Comparison of ENCODE assay signal across 8 cellular contexts in genomic region chr17:28057731-28058246, GRCh38. TPM values are rescaled to one million over a fixed set of nuclear protein-coding genes. Genes with fewer than 3 reads are reported as not detected.
DNase-seq lines count a peak whose midpoint lies in the region; ATAC-seq and TF ChIP-seq lines count a peak whose summit lies in the region.

No MANE protein-coding gene starts in this region.

- POLR2A ChIA-PET in CD8-positive, alpha-beta T cell (lab: Charles Lee) = no interaction called here

- no peak overlapping the region for H3K27ac Mint-ChIP-seq in CD8-positive, alpha-beta T cell

- H3K4me3 Mint-ChIP-seq in CD8-positive, alpha-beta T cell = no peak overlapping the region

- H3K79me2 ChIP-seq in mammary epithelial cell (ENCODE audit: insufficient read depth, low read length) = peaks cover 81% of the 10 kb centered on the region

- H2AFZ ChIP-seq in mammary epithelial cell (ENCODE audit: low read depth, low read length) = no peak overlapping the region

- H3K36me3 ChIP-seq in CD8-positive, alpha-beta T cell (ENCODE audit: insufficient read depth, low read length) = no peaks in the 10 kb centered on the region
- no peaks in the 10 kb centered on the region for H3K36me3 ChIP-seq in mammary epithelial cell (ENCODE audit: insufficient read depth, low read length)

- no peaks in the 10 kb centered on the region for H3K27me3 Mint-ChIP-seq in CD8-positive, alpha-beta T cell (ENCODE audit: low read depth)

- H3K4me1 ChIP-seq in CD8-positive, alpha-beta T cell (ENCODE audit: insufficient read depth, low read length) = no peaks in the 10 kb centered on the region
- H3K4me1 ChIP-seq in mammary epithelial cell (ENCODE audit: insufficient read depth, low read length) = peaks cover 7% of the 10 kb centered on the region

- CTCF ChIA-PET in CD8-positive, alpha-beta T cell (lab: Charles Lee) = interaction anchor here (0.6 kb wide), 1 partner anchor 30 kb away, joined by 3 read pairs; no protein-coding TSS in a partner anchor
- CTCF ChIA-PET in mammary epithelial cell (lab: Charles Lee; ENCODE audit: low non-redundant PET) = no interaction called here

- H3K4me1 Mint-ChIP-seq in CD8-positive, alpha-beta T cell (ENCODE audit: low read depth) = peaks cover 38% of the 10 kb centered on the region

- 100% methylated on average over 1 of the region's 1 CpG for WGBS in mammary epithelial cell (ENCODE audit: low coverage, missing lambda C conversion rate)

- no peaks in the 10 kb centered on the region for H3K27me3 ChIP-seq in CD8-positive, alpha-beta T cell (ENCODE audit: insufficient read depth, low read length)
- H3K27me3 ChIP-seq in mammary epithelial cell (ENCODE audit: insufficient read depth, low read length) = no peaks in the 10 kb centered on the region

- intact Hi-C loops in CD8-positive, alpha-beta T cell (cut with DNase I, micrococcal nuclease) = no loop called here
- intact Hi-C loops in mammary epithelial cell (cut with micrococcal nuclease) = no loop called here

- no peaks in the 10 kb centered on the region for H3K36me3 Mint-ChIP-seq in CD8-positive, alpha-beta T cell

- in situ Hi-C loops in mammary epithelial cell (cut with MboI; ENCODE audit: low sequenced_read_pairs in 2 of 2) = loop anchor here in 1 of 2 donors (10.0 kb wide), 1 partner anchor 63 kb away; no protein-coding TSS in a partner anchor

- no peaks in the 10 kb centered on the region for H3K9me3 ChIP-seq in CD8-positive, alpha-beta T cell (ENCODE audit: low read length)
- H3K9me3 ChIP-seq in mammary epithelial cell (replicated peaks; ENCODE audit: insufficient read depth, low read length) = no peaks in the 10 kb centered on the region

- no TSS peak for BruUV-seq in mammary epithelial cell (replicated peaks; lab: Mats Ljungman, UMichigan)

- ATAC-seq in CD8-positive, alpha-beta T cell = peak; percentile 29
- peak; percentile 77 for ATAC-seq in GM19467 (IDR thresholded peaks at IDR 0.05; ENCODE audit: unreplicated experiment)
- ATAC-seq in HG03457 (IDR thresholded peaks at IDR 0.05; ENCODE audit: unreplicated experiment) = peak; percentile 66

- H3K4me3 ChIP-seq in CD8-positive, alpha-beta T cell (ENCODE audit: low read depth, low read length) = no peak overlapping the region
- no peak overlapping the region for H3K4me3 ChIP-seq in mammary epithelial cell (replicated peaks in 1 of 3; ENCODE audit: insufficient read depth in 1 of 3, low read depth in 2 of 3, low read length in 3 of 3)

- no peak for TF ChIP-seq CTCF in CD8-positive, alpha-beta T cell (IDR thresholded peaks at IDR 0.05)
- TF ChIP-seq CTCF in mammary epithelial cell (conservative IDR thresholded peaks at IDR 0.05 in 1 of 2, IDR thresholded peaks at IDR 0.05 in 1 of 2; ENCODE audit: extremely low read depth in 1 of 2, insufficient read depth in 1 of 2, low read depth in 1 of 2, low read length in 2 of 2) = no peak

- no peaks in the 10 kb centered on the region for H4K20me1 ChIP-seq in mammary epithelial cell (ENCODE audit: insufficient read depth, low read length)

- no peak overlapping the region for H3K9ac ChIP-seq in mammary epithelial cell (ENCODE audit: insufficient read depth, low read length)

- no peaks in the 10 kb centered on the region for H3K9me3 Mint-ChIP-seq in CD8-positive, alpha-beta T cell

- no peak overlapping the region for H3K4me2 ChIP-seq in mammary epithelial cell (ENCODE audit: insufficient read depth, low read depth, low read length)

- DNase-seq in CD8-positive, alpha-beta T cell = no peak
- DNase-seq in mammary epithelial cell (peak; percentile 64), superior temporal gyrus (ENCODE audit: extremely low spot score) (peak; percentile 67), NCI-H82 treated with DMSO at 0.1 percent for 48 hours (lab: John Stamatoyannopoulos, UW; ENCODE audit: unreplicated experiment) (no peak), middle frontal gyrus (ENCODE audit: extremely low spot score, low spot score) (no peak)
- no peak for DNase-seq in stimulated activated CD4-positive, alpha-beta T cell treated with anti-CD3 and anti-CD28 coated beads, Interleukin-4, amount 100 ng/mL, for 4 hours

- dilution Hi-C loops in mammary epithelial cell (cut with HindIII; ENCODE audit: low sequenced_read_pairs) = no loop called here

- no peak overlapping the region for H3K27ac ChIP-seq in CD8-positive, alpha-beta T cell (ENCODE audit: low read depth, low read length)
- H3K27ac ChIP-seq in mammary epithelial cell (ENCODE audit: insufficient read depth, low read depth, low read length) = no peak overlapping the region

RNA-seq across cellular contexts. Expression of gene NLK, which starts 15.3 kb away (rescaled TPM):
- total RNA-seq in CD8-positive, alpha-beta T cell = 1 to 10 TPM; 6.5 to 7.6 TPM
- 10 to 100 TPM; 15.1 to 18.8 TPM for total RNA-seq in mammary epithelial cell
- 8.8 TPM for polyA plus RNA-seq in mammary epithelial cell
- 32.1 TPM for polyA minus RNA-seq in mammary epithelial cell

Comparison
In these comparisons a context has a peak if more than half of its experiments do, and no peak if none do; other contexts are left out.
1. DNase-seq: peak in mammary epithelial cell (single experiment) and superior temporal gyrus (single experiment); none in CD8-positive, alpha-beta T cell (0 of 7), NCI-H82 treated with DMSO at 0.1 percent for 48 hours (single experiment), middle frontal gyrus (single experiment) and stimulated activated CD4-positive, alpha-beta T cell treated with anti-CD3 and anti-CD28 coated beads, Interleukin-4, amount 100 ng/mL, for 4 hours (0 of 2).
2. Peak in every context shown above with its lines, with median percentiles within 50 percentile points of each other: ATAC-seq.